8 cellular contexts compared by ENCODE assay signal in the genomic region with DNA sequence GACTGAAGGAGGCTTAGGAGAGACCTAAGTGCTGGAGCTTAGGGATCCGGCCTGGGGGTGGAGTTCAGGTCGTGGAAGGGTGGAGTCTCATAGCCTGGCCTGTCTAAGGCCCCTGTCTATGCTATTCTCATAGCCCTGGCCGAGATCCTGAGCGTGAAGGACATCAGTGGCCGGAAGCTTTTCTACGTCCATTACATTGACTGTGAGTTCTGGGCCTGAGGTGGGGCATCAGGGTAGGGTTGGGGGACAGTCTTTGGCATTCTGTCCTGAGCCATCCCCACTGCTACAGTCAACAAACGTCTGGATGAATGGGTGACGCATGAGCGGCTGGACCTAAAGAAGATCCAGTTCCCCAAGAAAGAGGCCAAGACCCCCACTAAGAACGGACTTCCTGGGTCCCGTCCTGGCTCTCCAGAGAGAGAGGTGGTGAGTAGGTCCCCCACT. TPM values are rescaled to one million over a fixed set of nuclear protein-coding genes. Genes with fewer than 3 reads are reported as not detected.
DNase-seq lines count a peak whose midpoint lies in the region; ATAC-seq, FAIRE-seq and TF ChIP-seq lines count a peak whose summit lies in the region.

No MANE protein-coding gene starts in this region.

- H2BK15ac ChIP-seq in H1 (ENCODE audit: low read length) = no peak overlapping the region

- H3K27me3 Mint-ChIP-seq in CD8-positive, alpha-beta T cell (ENCODE audit: low read depth) = no peaks in the 10 kb centered on the region

- no peak for ATAC-seq in CD8-positive, alpha-beta T cell
- ATAC-seq in GM21723 (IDR thresholded peaks at IDR 0.05; ENCODE audit: unreplicated experiment) (no peak), HG02885 (IDR thresholded peaks at IDR 0.05; ENCODE audit: poor library complexity, unreplicated experiment) (no peak)

- TF ChIP-seq CTCF in CD8-positive, alpha-beta T cell (IDR thresholded peaks at IDR 0.05) = no peak
- TF ChIP-seq CTCF in NB4 (IDR thresholded peaks at IDR 0.05; ENCODE audit: low read depth, low read length) (no peak), H1 (IDR thresholded peaks at IDR 0.05; ENCODE audit: control extremely low read depth in 1 of 3, insufficient read depth in 1 of 3, low read depth in 1 of 3, low read length in 3 of 3) (no peak), osteoblast (IDR thresholded peaks at IDR 0.05; ENCODE audit: extremely low read depth, low read depth, low read length) (no peak)

- H3K36me3 ChIP-seq in CD8-positive, alpha-beta T cell (ENCODE audit: insufficient read depth, low read length) = peaks cover 35% of the 10 kb centered on the region
- H3K36me3 ChIP-seq in H1 (ENCODE audit: control insufficient read depth in 2 of 4, insufficient read depth in 4 of 4, low read length in 3 of 4) (peaks cover 18 to 33% (median 26%) of the 10 kb centered on the region in 4 experiments), osteoblast (ENCODE audit: insufficient read depth, low read length) (peaks cover 41% of the 10 kb centered on the region)

- 0 out of 2 replicates have a peak overlapping the region, but pooled peaks have one; percentile 29 for H4K8ac ChIP-seq in H1 (ENCODE audit: extremely low read depth, insufficient read depth, low read length)

- no peak for TF ChIP-seq EP300 in H1 (IDR thresholded peaks at IDR 0.05; ENCODE audit: borderline replicate concordance in 1 of 2, low read depth in 2 of 2, low read length in 2 of 2)

- no peak overlapping the region for H3K18ac ChIP-seq in H1 (ENCODE audit: extremely low read depth, low read length)

- no peak overlapping the region for H4K91ac ChIP-seq in H1 (replicated peaks; ENCODE audit: insufficient read length, low read length)

- FAIRE-seq in H1 (lab: Jason Lieb, UNC) = no peak

- H2AFZ ChIP-seq in H1 (ENCODE audit: low read length) (no peak overlapping the region), osteoblast (ENCODE audit: low read length) (peak overlapping the region; percentile 100)

- no peak for TF ChIP-seq RAD21 in H1 (IDR thresholded peaks at IDR 0.05 in 1 of 2, conservative IDR thresholded peaks at IDR 0.05 in 1 of 2; ENCODE audit: low read depth in 2 of 2, low read length in 2 of 2)

- peak overlapping the region; percentile 99 for H3K27ac ChIP-seq in CD8-positive, alpha-beta T cell (ENCODE audit: low read depth, low read length)
- no peak overlapping the region; the same call in 1 of the 2 replicates for H3K27ac ChIP-seq in H1 (ENCODE audit: low read depth, low read length)
- H3K27ac ChIP-seq in osteoblast (ENCODE audit: low read depth, low read length) = peak overlapping the region; percentile 100

- TF ChIP-seq POLR2A in NB4 (IDR thresholded peaks at IDR 0.05; ENCODE audit: extremely low read depth, insufficient read length) (no peak), H1 (IDR thresholded peaks at IDR 0.05; ENCODE audit: control extremely low read depth in 1 of 2, low read depth in 2 of 2, low read length in 2 of 2) (no peak; a peak in 1 of 3 replicates)

- WGBS in H1 (ENCODE audit: extremely low coverage in 1 of 2, insufficient coverage in 1 of 2, insufficient read length in 1 of 2, insufficient replicate concordance in 2 of 2, low coverage in 1 of 2, low lambda C conversion rate in 2 of 2, missing lambda C conversion rate in 1 of 2), 2 experiments = 66% methylated on average over 10 of the region's 11 CpGs; no CpG with 5 or more reads in 1 of the 2 experiments

- peak overlapping the region; percentile 95 for H3K4me3 Mint-ChIP-seq in CD8-positive, alpha-beta T cell

- intact Hi-C loops in CD8-positive, alpha-beta T cell (cut with DNase I, micrococcal nuclease) = loop anchor here (1.0 to 10.0 kb wide), 12 partner anchors 8 to 632 kb away; a partner anchor contains a TSS

- no peak overlapping the region for H2BK20ac ChIP-seq in H1 (ENCODE audit: low read length)

- H3K23ac ChIP-seq in H1 (ENCODE audit: insufficient read length) = no peak overlapping the region

- peaks cover 14% of the 10 kb centered on the region for H3K4me1 ChIP-seq in CD8-positive, alpha-beta T cell (ENCODE audit: insufficient read depth, low read length)
- H3K4me1 ChIP-seq in H1 (replicated peaks in 1 of 4; ENCODE audit: control insufficient read depth in 3 of 4, insufficient read depth in 4 of 4, low read length in 3 of 4) = peaks cover 0 to 2% (median 2%) of the 10 kb centered on the region in 4 experiments; a peak in 1 of 7 replicates
- peaks cover 14% of the 10 kb centered on the region for H3K4me1 ChIP-seq in osteoblast (ENCODE audit: insufficient read depth, low read length)

- no peak overlapping the region for H2BK12ac ChIP-seq in H1 (ENCODE audit: low read depth, low read length)

- H3K9me3 Mint-ChIP-seq in CD8-positive, alpha-beta T cell = no peaks in the 10 kb centered on the region

- no peak overlapping the region for H2BK5ac ChIP-seq in H1 (ENCODE audit: low read depth, low read length)

- H3K79me2 ChIP-seq in H1 (ENCODE audit: control insufficient read depth in 1 of 2, insufficient read depth in 2 of 2, low read length in 2 of 2) = no peaks in the 10 kb centered on the region
- H3K79me2 ChIP-seq in osteoblast (ENCODE audit: insufficient read depth, low read length) = peaks cover 32% of the 10 kb centered on the region

- no peak for DNase-seq in CD8-positive, alpha-beta T cell
- no peak for DNase-seq in NB4 (ENCODE audit: low read depth)
- no peak for DNase-seq in H1 (ENCODE audit: low read depth in 1 of 2, low spot score in 2 of 2)
- DNase-seq in osteoblast (ENCODE audit: insufficient read length, low spot score, missing footprints) = peak; percentile 98
- no peak for DNase-seq in NCI-H1105 treated with DMSO at 0.1 percent for 48 hours (lab: John Stamatoyannopoulos, UW)
- DNase-seq in NCI-H446 (lab: John Stamatoyannopoulos, UW) = no peak

- H2BK120ac ChIP-seq in H1 (replicated peaks; ENCODE audit: low read depth, low read length) = no peak overlapping the region

- CTCF ChIA-PET in CD8-positive, alpha-beta T cell (lab: Charles Lee) = interaction anchor here (1.0 to 3.3 kb wide), 20 partner anchors 8 to 310 kb away, joined by 3 to 30 read pairs (median 8); a partner anchor contains a TSS
- CTCF ChIA-PET in H1 (lab: Charles Lee; ENCODE audit: partially characterized antibody) = interaction anchor here (0.6 to 4.4 kb wide), 18 partner anchors 8 to 482 kb away, joined by 3 to 33 read pairs (median 6); a partner anchor contains a TSS

- no peak overlapping the region; a peak in 1 of 7 replicates for H3K9ac ChIP-seq in H1 (replicated peaks in 1 of 4; ENCODE audit: extremely low read depth in 1 of 4, low read depth in 3 of 4, low read length in 3 of 4)

- H3K27me3 ChIP-seq in CD8-positive, alpha-beta T cell (ENCODE audit: insufficient read depth, low read length) = no peaks in the 10 kb centered on the region
- H3K27me3 ChIP-seq in H1 (replicated peaks in 1 of 4; ENCODE audit: control insufficient read depth in 3 of 4, extremely low read depth in 1 of 4, insufficient read depth in 3 of 4, low read length in 3 of 4) (no peaks in the 10 kb centered on the region), osteoblast (ENCODE audit: insufficient read depth, low read length) (no peaks in the 10 kb centered on the region)

- H3K27ac Mint-ChIP-seq in CD8-positive, alpha-beta T cell = peak overlapping the region; percentile 100

- H3K4me1 Mint-ChIP-seq in CD8-positive, alpha-beta T cell (ENCODE audit: low read depth) = peaks cover 24% of the 10 kb centered on the region

- peaks cover 48% of the 10 kb centered on the region for H3K36me3 Mint-ChIP-seq in CD8-positive, alpha-beta T cell

- H3K4ac ChIP-seq in H1 (replicated peaks; ENCODE audit: insufficient read length, low read depth, low read length) = no peak overlapping the region

- H3K79me1 ChIP-seq in H1 (ENCODE audit: low read depth, low read length) = peaks cover under 1% of the 10 kb centered on the region; the same call in 1 of the 2 replicates

- no peaks in the 10 kb centered on the region for H3K9me3 ChIP-seq in CD8-positive, alpha-beta T cell (ENCODE audit: low read length)
- H3K9me3 ChIP-seq in H1 (ENCODE audit: insufficient read depth in 2 of 2, low read depth in 1 of 2, low read length in 1 of 2) (0 out of 4 replicates have a peak, but pooled peaks cover 0 to 2% of the 10 kb centered on the region in 2 experiments), osteoblast (ENCODE audit: low read depth, low read length) (no peaks in the 10 kb centered on the region)

- no peak overlapping the region for H2AK5ac ChIP-seq in H1 (ENCODE audit: low read depth, low read length)

- H3K14ac ChIP-seq in H1 (ENCODE audit: insufficient read length) = no peak overlapping the region

- H3K56ac ChIP-seq in H1 (replicated peaks; ENCODE audit: insufficient read length, low read depth, low read length) = no peak overlapping the region

- peak overlapping the region; percentile 99 for H3K4me3 ChIP-seq in CD8-positive, alpha-beta T cell (ENCODE audit: low read depth, low read length)
- H3K4me3 ChIP-seq in NB4 (ENCODE audit: low read depth, low read length) (peak overlapping the region; percentile 74), H1 (ENCODE audit: extremely low read depth in 1 of 4, insufficient read depth in 2 of 4, low read depth in 3 of 4, low read length in 4 of 4) (peak overlapping the region; percentile 38 to 87 (median 70)), osteoblast (ENCODE audit: insufficient read depth, low read length) (peak overlapping the region; percentile 96)

- peaks cover 3% of the 10 kb centered on the region; the same call in 1 of the 2 replicates for H3K23me2 ChIP-seq in H1 (ENCODE audit: low read depth, low read length)

- POLR2A ChIA-PET in CD8-positive, alpha-beta T cell (lab: Charles Lee) = interaction anchor here (0.6 to 3.2 kb wide), 13 partner anchors 8 to 600 kb away, joined by 3 to 29 read pairs (median 5); a partner anchor contains a TSS
- POLR2A ChIA-PET in H1 (lab: Charles Lee; ENCODE audit: partially characterized antibody) = interaction anchor here (0.7 to 3.3 kb wide), 23 partner anchors 8 to 296 kb away, joined by 3 to 23 read pairs (median 4); a partner anchor contains a TSS

- H4K20me1 ChIP-seq in H1 (replicated peaks in 1 of 2; ENCODE audit: control insufficient read depth in 1 of 2, insufficient read depth in 2 of 2, low read length in 2 of 2) (peaks cover 0 to 12% of the 10 kb centered on the region in 2 experiments), osteoblast (ENCODE audit: insufficient read depth, low read length) (peaks cover 6% of the 10 kb centered on the region)

- H4K5ac ChIP-seq in H1 (ENCODE audit: insufficient read length, low read depth, low read length) = no peak overlapping the region

- H3K4me2 ChIP-seq in H1 (ENCODE audit: insufficient read depth in 1 of 2, low read depth in 2 of 2, low read length in 2 of 2) (peak overlapping the region; percentile 73 to 89), osteoblast (ENCODE audit: insufficient read depth, low read length) (peak overlapping the region; percentile 96)

RNA-seq across cellular contexts. Expression of a gene that starts 0.6 kb away (rescaled TPM):
- 100 to 1,000 TPM; 149 to 151 TPM for total RNA-seq in CD8-positive, alpha-beta T cell
- total RNA-seq in H1 (2021; fragmentation: NEBNext Ultra II Directional; extraction: Animal tissue kit (Norgen Biotek cat#: 25700)) = 36.4 and 37.4 TPM in 2 replicates
- 26.7 and 35.0 TPM in 2 replicates for polyA plus RNA-seq in H1 (2011; rRNA removed)
- polyA plus RNA-seq in H1 (2011; cell fraction: cytosol; rRNA removed) = 39.6 TPM
- 67.1 TPM for polyA plus RNA-seq in H1 (2011; cell fraction: nucleus; rRNA removed)
- 19.6 to 41.0 TPM (median 38.0 TPM) in 4 replicates for polyA plus RNA-seq in H1 (2012, experiment 1 of 2)
- polyA plus RNA-seq in H1 (2012, experiment 2 of 2) = 26.3 TPM
- polyA plus RNA-seq in H1 (2013, experiment 1 of 2) = 19.6 TPM
- polyA plus RNA-seq in H1 (2013, experiment 2 of 2) = 18.0 TPM
- polyA minus RNA-seq in H1 (2011; rRNA and poly(A)+ RNA removed) = 59.7 and 65.6 TPM in 2 replicates
- 28.3 TPM for polyA minus RNA-seq in H1 (2011; cell fraction: cytosol; rRNA and poly(A)+ RNA removed)
- 48.7 TPM for polyA minus RNA-seq in H1 (2011; cell fraction: nucleus; rRNA and poly(A)+ RNA removed)
- 37.4 and 44.2 TPM in 2 replicates for total RNA-seq in osteoblast

RNA-seq across cellular contexts. Expression of a gene that starts 7.9 kb away (rescaled TPM):
- total RNA-seq in CD8-positive, alpha-beta T cell = 10 to 100 TPM; 27.7 to 32.0 TPM
- 37.9 and 40.2 TPM in 2 replicates for total RNA-seq in H1 (2021; fragmentation: NEBNext Ultra II Directional; extraction: Animal tissue kit (Norgen Biotek cat#: 25700))
- 60.3 and 74.8 TPM in 2 replicates for polyA plus RNA-seq in H1 (2011; rRNA removed)
- polyA plus RNA-seq in H1 (2011; cell fraction: cytosol; rRNA removed) = 61.0 TPM
- polyA plus RNA-seq in H1 (2011; cell fraction: nucleus; rRNA removed) = 53.6 TPM
- 22.2 to 39.2 TPM (median 31.6 TPM) in 4 replicates for polyA plus RNA-seq in H1 (2012, experiment 1 of 2)
- polyA plus RNA-seq in H1 (2012, experiment 2 of 2) = 22.1 TPM
- polyA plus RNA-seq in H1 (2013, experiment 1 of 2) = 30.3 TPM
- 31.1 TPM for polyA plus RNA-seq in H1 (2013, experiment 2 of 2)
- 6.7 and 10.2 TPM in 2 replicates for polyA minus RNA-seq in H1 (2011; rRNA and poly(A)+ RNA removed)
- 26.4 TPM for polyA minus RNA-seq in H1 (2011; cell fraction: cytosol; rRNA and poly(A)+ RNA removed)
- 27.1 TPM for polyA minus RNA-seq in H1 (2011; cell fraction: nucleus; rRNA and poly(A)+ RNA removed)
- 27.4 and 27.9 TPM in 2 replicates for total RNA-seq in osteoblast

RNA-seq across cellular contexts. Expression of a gene that starts 49.9 kb away (rescaled TPM):
- total RNA-seq in CD8-positive, alpha-beta T cell = 100 to 1,000 TPM; 380 to 384 TPM
- total RNA-seq in H1 (2021; fragmentation: NEBNext Ultra II Directional; extraction: Animal tissue kit (Norgen Biotek cat#: 25700)) = 25.5 and 27.5 TPM in 2 replicates
- polyA plus RNA-seq in H1 (2011; rRNA removed) = 21.9 and 28.8 TPM in 2 replicates
- polyA plus RNA-seq in H1 (2011; cell fraction: cytosol; rRNA removed) = 13.3 TPM
- polyA plus RNA-seq in H1 (2011; cell fraction: nucleus; rRNA removed) = 67.2 TPM
- polyA plus RNA-seq in H1 (2012, experiment 1 of 2) = 22.2 to 30.9 TPM (median 25.1 TPM) in 4 replicates
- polyA plus RNA-seq in H1 (2012, experiment 2 of 2) = 24.7 TPM
- polyA plus RNA-seq in H1 (2013, experiment 1 of 2) = 23.9 TPM
- 22.6 TPM for polyA plus RNA-seq in H1 (2013, experiment 2 of 2)
- 20.0 and 30.6 TPM in 2 replicates for polyA minus RNA-seq in H1 (2011; rRNA and poly(A)+ RNA removed)
- 13.8 TPM for polyA minus RNA-seq in H1 (2011; cell fraction: cytosol; rRNA and poly(A)+ RNA removed)
- 29.0 TPM for polyA minus RNA-seq in H1 (2011; cell fraction: nucleus; rRNA and poly(A)+ RNA removed)
- total RNA-seq in osteoblast = 29.2 and 31.8 TPM in 2 replicates

Comparison
In these comparisons a context has a peak if more than half of its experiments do, and no peak if none do; other contexts are left out.
1. RNA of a gene that starts 49.9 kb away (total RNA-seq): 380 to 384 TPM in CD8-positive, alpha-beta T cell; 29.2 to 31.8 TPM in osteoblast and 25.5 to 27.5 TPM in H1; every median in the first group is over 10 times any median in the second.
2. Peak in every context shown above with its lines, with median percentiles within 50 percentile points of each other: H3K4me3 ChIP-seq.